ENCODE assay signal across 21 cellular contexts in the genomic region with DNA sequence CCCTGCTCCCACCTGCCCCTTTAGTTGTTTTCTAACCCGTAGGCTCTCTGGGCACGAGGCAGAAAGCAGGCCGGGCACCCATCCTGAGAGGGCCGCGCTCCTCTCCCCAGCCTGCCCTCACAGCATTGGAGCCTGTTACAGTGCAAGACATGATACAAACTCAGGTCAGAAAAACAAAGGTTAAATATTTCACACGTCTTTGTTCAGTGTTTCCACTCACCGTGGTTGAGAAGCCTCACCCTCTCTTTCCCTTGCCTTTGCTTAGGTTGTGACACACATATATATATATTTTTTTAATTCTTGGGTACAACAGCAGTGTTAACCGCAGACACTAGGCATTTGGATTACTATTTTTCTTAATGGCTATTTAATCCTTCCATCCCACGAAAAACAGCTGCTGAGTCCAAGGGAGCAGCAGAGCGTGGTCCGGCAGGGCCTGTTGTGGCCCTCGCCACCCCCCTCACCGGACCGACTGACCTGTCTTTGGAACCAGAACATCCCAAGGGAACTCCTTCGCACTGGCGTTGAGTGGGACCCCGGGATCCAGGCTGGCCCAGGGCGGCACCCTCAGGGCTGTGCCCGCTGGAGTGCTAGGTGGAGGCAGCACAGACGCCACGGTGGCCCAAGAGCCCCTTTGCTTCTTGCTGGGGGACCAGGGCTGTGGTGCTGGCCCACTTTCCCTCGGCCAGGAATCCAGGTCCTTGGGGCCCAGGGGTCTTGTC. TPM values are rescaled to one million over a fixed set of nuclear protein-coding genes. Genes with fewer than 3 reads are reported as not detected.
"Had no signal": no experiment of that assay in that cellular context is flagged by ENCODE, and none has a peak within 500 bp of the region (broad histone marks: within the 10 kb centered on the region; RNA-seq: fewer than 3 reads in every experiment).

No MANE protein-coding gene starts in this region.

- H3K4me3 Mint-ChIP-seq: mesothelial cell of epicardium had no signal

- ATAC-seq: activated CD4-positive, CD25-positive, alpha-beta regulatory T cell treated with anti-CD3 and anti-CD28 coated beads, Interleukin-2, amount 50 U/mL, for 24 hours; activated naive CD4-positive, alpha-beta T cell treated with anti-CD3 and anti-CD28 coated beads, Interleukin-2, amount 50 U/mL, for 72 hours; left lung; sciatic nerve had no signal

- H2AFZ ChIP-seq: parathyroid adenoma had no signal

- H3K27ac ChIP-seq: left lung, parathyroid adenoma, spleen, tibial nerve had no signal

- H3K27me3 ChIP-seq: left lung, spleen, tibial nerve had no signal

- H3K9ac ChIP-seq: parathyroid adenoma had no signal

- DNase-seq: activated CD4-positive, alpha-beta T cell treated with anti-CD3 and anti-CD28 coated beads, Interleukin-2, amount 50 U/mL, for 1 hour; activated CD8-positive, alpha-beta memory T cell treated with anti-CD3 and anti-CD28 coated beads for 24 hours; activated CD8-positive, alpha-beta memory T cell treated with anti-CD3 and anti-CD28 coated beads, Interleukin-2, amount 50 U/mL, for 48 hours; activated effector memory CD4-positive, alpha-beta T cell treated with Interleukin-2 at 50 U/mL for 16 hours; activated T-cell treated with anti-CD3 and anti-CD28 coated beads, Interleukin-2, amount 50 U/mL, for 48 hours; amniotic stem cell; head of caudate nucleus; left lung; spleen; stimulated activated CD4-positive, alpha-beta T cell treated with anti-CD3 and anti-CD28 coated beads, Interleukin-4, amount 100 ng/mL, for 4 hours; stimulated activated naive CD4-positive, alpha-beta T cell had no signal

- H3K27ac Mint-ChIP-seq: mesothelial cell of epicardium had no signal

- H3K79me2 ChIP-seq: parathyroid adenoma had no signal

- H3K4me1 Mint-ChIP-seq: mesothelial cell of epicardium had no signal

- H3K4me3 ChIP-seq: left lung, spleen, tibial nerve had no signal

- H3K4me1 ChIP-seq: parathyroid adenoma had no signal

RNA-seq across cellular contexts. Expression of gene PGPEP1L, which starts 48.5 kb away (rescaled TPM):
- total RNA-seq: activated naive CD4-positive, alpha-beta T cell treated with anti-CD3 and anti-CD28 coated beads, Interleukin-2, amount 50 U/mL, for 72 hours; frontal cortex; left lung; lung microvascular endothelial cell; mesothelial cell of epicardium; sciatic nerve; spleen; subcutaneous adipose tissue; T-helper 1 cell treated with Interleukin-12 subunit alpha and Interleukin-12 subunit beta and Interleukin-4 antibody, amounts not matched to agents 30 ng/mL and 1 ng/mL, for 36 hours; tibial nerve had no signal
